ENCODE assay signal across 21 cellular contexts in the genomic region with DNA sequence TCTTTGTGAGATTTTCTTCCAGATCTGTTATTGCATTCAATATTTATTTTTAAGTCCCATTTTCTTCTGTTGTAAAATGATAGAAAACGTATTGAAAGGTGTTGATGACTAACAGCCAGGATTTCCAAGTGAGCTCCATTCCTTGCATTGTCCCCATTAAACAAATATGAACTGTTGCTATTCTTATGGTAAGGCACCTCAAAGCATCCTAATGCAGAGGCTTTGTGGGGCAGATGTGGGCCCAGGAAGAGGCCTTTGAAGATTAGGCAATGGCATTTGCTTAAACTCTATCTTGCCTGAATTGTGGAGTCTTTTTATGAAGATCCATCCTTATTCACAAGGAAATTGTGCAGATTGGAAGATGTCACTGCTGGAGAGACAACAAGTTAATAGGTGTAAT. TPM values are rescaled to one million over a fixed set of nuclear protein-coding genes. Genes with fewer than 3 reads are reported as not detected.
A peak's percentile ranks its signal among the peaks of the same experiment; 100 is the strongest.
DNase-seq lines count a peak whose midpoint lies in the region; ATAC-seq, FAIRE-seq and TF ChIP-seq lines count a peak whose summit lies in the region.
"Had no signal": no experiment of that assay in that cellular context is flagged by ENCODE, and none has a peak within 500 bp of the region (broad histone marks: within the 10 kb centered on the region; RNA-seq: fewer than 3 reads in every experiment).

No MANE protein-coding gene starts in this region.

- H3K79me2 ChIP-seq in H1 (ENCODE audit: control insufficient read depth in 1 of 2, insufficient read depth in 2 of 2, low read length in 2 of 2) (no peaks in the 10 kb centered on the region), osteoblast (ENCODE audit: insufficient read depth, low read length) (no peaks in the 10 kb centered on the region)

- no peaks in the 10 kb centered on the region for H3K9me3 Mint-ChIP-seq in Calu3 (ENCODE audit: low read depth, unreplicated experiment)
- H3K9me3 Mint-ChIP-seq: CD8-positive, alpha-beta T cell had no signal

- H4K8ac ChIP-seq in H1 (ENCODE audit: extremely low read depth, insufficient read depth, low read length) = no peak overlapping the region

- peak overlapping the region; percentile 83 for H3K27ac Mint-ChIP-seq in Calu3 (ENCODE audit: unreplicated experiment)
- H3K27ac Mint-ChIP-seq: CD8-positive, alpha-beta T cell had no signal

- H3K4me3 Mint-ChIP-seq in Calu3 (ENCODE audit: low read depth, unreplicated experiment) = no peak overlapping the region
- H3K4me3 Mint-ChIP-seq: CD8-positive, alpha-beta T cell had no signal

- no peak overlapping the region for H2BK15ac ChIP-seq in H1 (ENCODE audit: low read length)

- no peaks in the 10 kb centered on the region for H3K23me2 ChIP-seq in H1 (ENCODE audit: low read depth, low read length)

- H3K9ac ChIP-seq in HUES48 (ENCODE audit: low read depth, low read length) (0 out of 2 replicates have a peak overlapping the region, but pooled peaks have one; percentile 20), H1 (replicated peaks in 1 of 4; ENCODE audit: extremely low read depth in 1 of 4, low read depth in 3 of 4, low read length in 3 of 4) (no peak overlapping the region)

- TF ChIP-seq RAD21 in H1 (IDR thresholded peaks at IDR 0.05 in 1 of 2, conservative IDR thresholded peaks at IDR 0.05 in 1 of 2; ENCODE audit: low read depth in 2 of 2, low read length in 2 of 2) = no peak

- no peak overlapping the region for H2AK5ac ChIP-seq in H1 (ENCODE audit: low read depth, low read length)

- TF ChIP-seq CTCF in Calu3 (IDR thresholded peaks at IDR 0.05; ENCODE audit: unreplicated experiment) (no peak), H1 (IDR thresholded peaks at IDR 0.05; ENCODE audit: control extremely low read depth in 1 of 3, insufficient read depth in 1 of 3, low read depth in 1 of 3, low read length in 3 of 3) (no peak), GM10266 (IDR thresholded peaks at IDR 0.05; ENCODE audit: control insufficient read depth, insufficient read depth, low read depth, missing control alignments) (no peak), osteoblast (IDR thresholded peaks at IDR 0.05; ENCODE audit: extremely low read depth, low read depth, low read length) (no peak)

- H3K9me3 ChIP-seq in HUES48 (ENCODE audit: control insufficient read depth, insufficient read depth, low read length) (no peaks in the 10 kb centered on the region), H1 (ENCODE audit: insufficient read depth in 2 of 2, low read depth in 1 of 2, low read length in 1 of 2) (no peaks in the 10 kb centered on the region), osteoblast (ENCODE audit: low read depth, low read length) (no peaks in the 10 kb centered on the region)
- H3K9me3 ChIP-seq: A549 had no signal

- no peak overlapping the region for H4K5ac ChIP-seq in H1 (ENCODE audit: insufficient read length, low read depth, low read length)

- H3K23ac ChIP-seq in H1 (ENCODE audit: insufficient read length) = no peak overlapping the region

- intact Hi-C loops in Calu3 (cut with micrococcal nuclease; ENCODE audit: unreplicated experiment) = no loop called here

- no peak overlapping the region for H2BK20ac ChIP-seq in H1 (ENCODE audit: low read length)

- H3K27me3 ChIP-seq in HUES48 (ENCODE audit: control insufficient read depth, insufficient read depth, low read length) (0 out of 2 replicates have a peak, but pooled peaks cover 3% of the 10 kb centered on the region), H1 (replicated peaks in 1 of 4; ENCODE audit: control insufficient read depth in 3 of 4, extremely low read depth in 1 of 4, insufficient read depth in 3 of 4, low read length in 3 of 4) (no peaks in the 10 kb centered on the region), osteoblast (ENCODE audit: insufficient read depth, low read length) (no peaks in the 10 kb centered on the region)

- H2BK120ac ChIP-seq in H1 (replicated peaks; ENCODE audit: low read depth, low read length) = no peak overlapping the region

- no peak for TF ChIP-seq POLR2A in H1 (IDR thresholded peaks at IDR 0.05; ENCODE audit: control extremely low read depth in 1 of 2, low read depth in 2 of 2, low read length in 2 of 2)

- H3K4ac ChIP-seq in H1 (replicated peaks; ENCODE audit: insufficient read length, low read depth, low read length) = no peak overlapping the region

- H2AFZ ChIP-seq in H1 (ENCODE audit: low read length) = no peak overlapping the region
- H2AFZ ChIP-seq in osteoblast (ENCODE audit: low read length) = no peak overlapping the region

- peak overlapping the region in 1 of 2 experiments; percentile 50; a peak in 2 of 4 replicates for H3K4me2 ChIP-seq in H1 (ENCODE audit: insufficient read depth in 1 of 2, low read depth in 2 of 2, low read length in 2 of 2)
- no peak overlapping the region for H3K4me2 ChIP-seq in osteoblast (ENCODE audit: insufficient read depth, low read length)
- H3K4me2 ChIP-seq: A549 had no signal

- H3K79me1 ChIP-seq in H1 (ENCODE audit: low read depth, low read length) = no peaks in the 10 kb centered on the region

- ATAC-seq in HG03196 (IDR thresholded peaks at IDR 0.05; ENCODE audit: unreplicated experiment) = no peak
- ATAC-seq: A549; CD8-positive, alpha-beta T cell; HepG2; PC-3 had no signal

- DNase-seq in Calu3 (no peak), H1 (ENCODE audit: low read depth in 1 of 2, low spot score in 2 of 2) (peak in 1 of 2 experiments; percentile 65), iPS-NIHi11 (ENCODE audit: low spot score) (peak; percentile 68), NCI-H2107 treated with DMSO at 0.1 percent for 48 hours (lab: John Stamatoyannopoulos, UW; ENCODE audit: unreplicated experiment) (no peak), GM10266 (ENCODE audit: extremely low spot score) (no peak), osteoblast (ENCODE audit: insufficient read length, low spot score, missing footprints) (no peak)
- DNase-seq: CD8-positive, alpha-beta T cell; DMS79; HCEC 1CT; KG1; NCI-H1694 treated with DMSO at 0.1 percent for 48 hours; NCI-H2107; NCI-H2227 treated with DMSO at 0.1 percent for 48 hours; NCI-H510A treated with DMSO at 0.1 percent for 48 hours; NCI-H82; PC-3; RPMI8226 had no signal

- no peak overlapping the region for H3K18ac ChIP-seq in H1 (ENCODE audit: extremely low read depth, low read length)

- peaks cover 20% of the 10 kb centered on the region for H3K36me3 Mint-ChIP-seq in Calu3 (ENCODE audit: insufficient read depth, unreplicated experiment)
- H3K36me3 Mint-ChIP-seq: CD8-positive, alpha-beta T cell had no signal

- H2BK5ac ChIP-seq in H1 (ENCODE audit: low read depth, low read length) = peak overlapping the region; percentile 17; the same call in 1 of the 2 replicates

- CTCF ChIA-PET in Calu3 (lab: Charles Lee) = no interaction called here
- CTCF ChIA-PET in H1 (lab: Charles Lee; ENCODE audit: partially characterized antibody) = interaction anchor here (1.1 to 1.4 kb wide), 2 partner anchors 72 to 259 kb away, joined by 3 to 6 read pairs; no protein-coding TSS in a partner anchor

- no peak overlapping the region for H3K56ac ChIP-seq in H1 (replicated peaks; ENCODE audit: insufficient read length, low read depth, low read length)

- peak; percentile 100 for FAIRE-seq in H1 (lab: Jason Lieb, UNC)
- FAIRE-seq: A549, HepG2 had no signal

- H4K91ac ChIP-seq in H1 (replicated peaks; ENCODE audit: insufficient read length, low read length) = no peak overlapping the region

- no peak overlapping the region for H3K14ac ChIP-seq in H1 (ENCODE audit: insufficient read length)

- no peaks in the 10 kb centered on the region for H3K27me3 Mint-ChIP-seq in Calu3 (ENCODE audit: unreplicated experiment)

- no peak overlapping the region for H2BK12ac ChIP-seq in H1 (ENCODE audit: low read depth, low read length)

- H3K4me1 ChIP-seq in HUES48 (ENCODE audit: control insufficient read depth, insufficient read depth, low read length) (peaks cover 44% of the 10 kb centered on the region), H1 (replicated peaks in 1 of 4; ENCODE audit: control insufficient read depth in 3 of 4, insufficient read depth in 4 of 4, low read length in 3 of 4) (peaks cover 0 to 11% (median 0%) of the 10 kb centered on the region in 4 experiments; a peak in 2 of 7 replicates), osteoblast (ENCODE audit: insufficient read depth, low read length) (no peaks in the 10 kb centered on the region)
- H3K4me1 ChIP-seq: A549 had no signal

- WGBS in H1 (ENCODE audit: extremely low coverage in 1 of 2, insufficient coverage in 1 of 2, insufficient read length in 1 of 2, insufficient replicate concordance in 2 of 2, low coverage in 1 of 2, low lambda C conversion rate in 2 of 2, missing lambda C conversion rate in 1 of 2), 2 experiments = 4% methylated on average over 1 of the region's 1 CpG; no CpG with 5 or more reads in 1 of the 2 experiments

- POLR2A ChIA-PET in H1 (lab: Charles Lee; ENCODE audit: partially characterized antibody) = no interaction called here

- H4K20me1 ChIP-seq in H1 (replicated peaks in 1 of 2; ENCODE audit: control insufficient read depth in 1 of 2, insufficient read depth in 2 of 2, low read length in 2 of 2) (no peaks in the 10 kb centered on the region), osteoblast (ENCODE audit: insufficient read depth, low read length) (no peaks in the 10 kb centered on the region)

- H3K4me1 Mint-ChIP-seq in Calu3 (ENCODE audit: low read depth, unreplicated experiment) = peaks cover 47% of the 10 kb centered on the region

- no TSS peak for BruUV-seq in Calu3 (replicated peaks; lab: Mats Ljungman, UMichigan)

- H3K27ac ChIP-seq in HUES48 (ENCODE audit: low read depth, low read length) (peak overlapping the region; percentile 86), H1 (ENCODE audit: low read depth, low read length) (no peak overlapping the region), osteoblast (ENCODE audit: low read depth, low read length) (no peak overlapping the region)
- H3K27ac ChIP-seq: A549 had no signal

- H3K4me3 ChIP-seq in HUES48 (ENCODE audit: low read depth, low read length) (peak overlapping the region; percentile 45), H1 (ENCODE audit: extremely low read depth in 1 of 4, insufficient read depth in 2 of 4, low read depth in 3 of 4, low read length in 4 of 4) (peak overlapping the region in 1 of 4 experiments; percentile 37; a peak in 1 of 8 replicates), osteoblast (ENCODE audit: insufficient read depth, low read length) (no peak overlapping the region)
- H3K4me3 ChIP-seq: A549 had no signal

- no peaks in the 10 kb centered on the region for H3K36me3 ChIP-seq in HUES48 (ENCODE audit: control insufficient read depth, insufficient read depth, low read length)
- no peaks in the 10 kb centered on the region for H3K36me3 ChIP-seq in H1 (ENCODE audit: control insufficient read depth in 2 of 4, insufficient read depth in 4 of 4, low read length in 3 of 4)
- H3K36me3 ChIP-seq in osteoblast (ENCODE audit: insufficient read depth, low read length) = no peaks in the 10 kb centered on the region

- peak in 1 of 2 experiments; percentile 86; a peak in 2 of 3 replicates for TF ChIP-seq EP300 in H1 (IDR thresholded peaks at IDR 0.05; ENCODE audit: borderline replicate concordance in 1 of 2, low read depth in 2 of 2, low read length in 2 of 2)

RNA-seq across cellular contexts. Expression of a gene that starts 38.9 kb away (rescaled TPM):
- 1.5 and 2.1 TPM in 2 replicates for total RNA-seq in Calu3 (2022)
- 0.04 and 0.08 TPM in 2 replicates for total RNA-seq in H1 (2021; fragmentation: NEBNext Ultra II Directional; extraction: Animal tissue kit (Norgen Biotek cat#: 25700))
- polyA plus RNA-seq in H1 (2011; rRNA removed) = 0.03 TPM in 2 replicates
- 0.03 TPM for polyA plus RNA-seq in H1 (2011; cell fraction: cytosol; rRNA removed)
- 0.07 TPM for polyA plus RNA-seq in H1 (2011; cell fraction: nucleus; rRNA removed)
- 0.03 to 0.08 TPM in 2 of 4 replicates, not detected in the others for polyA plus RNA-seq in H1 (2012, experiment 1 of 2)
- not detected for polyA plus RNA-seq in H1 (2012, experiment 2 of 2)
- polyA plus RNA-seq in H1 (2013, experiment 1 of 2) = 0.08 TPM
- polyA plus RNA-seq in H1 (2013, experiment 2 of 2) = 0.06 TPM
- 0.03 and 0.05 TPM in 2 replicates for polyA minus RNA-seq in H1 (2011; rRNA and poly(A)+ RNA removed)
- not detected for polyA minus RNA-seq in H1 (2011; cell fraction: cytosol; rRNA and poly(A)+ RNA removed)
- polyA minus RNA-seq in H1 (2011; cell fraction: nucleus; rRNA and poly(A)+ RNA removed) = 0.30 TPM
- total RNA-seq in osteoblast = 3.3 and 5.6 TPM in 2 replicates
- total RNA-seq: CD8-positive, alpha-beta T cell; HepG2; PC-3 had no signal
- polyA plus RNA-seq: HepG2 had no signal
